ENCODE assay signal across 9 cellular contexts in genomic region chr7:152335900-152336571, GRCh38.
DNase-seq lines count a peak whose midpoint lies in the region; ATAC-seq and TF ChIP-seq lines count a peak whose summit lies in the region.
"Had no signal": no experiment of that assay in that cellular context is flagged by ENCODE, and none has a peak within 500 bp of the region (broad histone marks: within the 10 kb centered on the region; RNA-seq: fewer than 3 reads in every experiment).

No MANE protein-coding gene starts in this region.

- H3K4me2 ChIP-seq in OCI-LY7 (ENCODE audit: low read length), result peak overlapping the region; percentile 66
- H3K4me2 ChIP-seq: neural progenitor cell had no signal

- H3K27ac Mint-ChIP-seq in activated naive CD4-positive, alpha-beta T cell treated with anti-CD3 and anti-CD28 coated beads for 36 hours, result no peak overlapping the region
- H3K27ac Mint-ChIP-seq: neural progenitor cell had no signal

- H3K27me3 Mint-ChIP-seq in activated naive CD4-positive, alpha-beta T cell treated with anti-CD3 and anti-CD28 coated beads for 36 hours (ENCODE audit: low read depth), result no peaks in the 10 kb centered on the region

- H2AFZ ChIP-seq in OCI-LY7 (ENCODE audit: low read length), result no peak overlapping the region
- H2AFZ ChIP-seq: neural progenitor cell had no signal

- peaks cover 20% of the 10 kb centered on the region for H4K20me1 ChIP-seq in OCI-LY7 (ENCODE audit: insufficient read depth, low read length)

- TF ChIP-seq EP300 in transverse colon (IDR thresholded peaks at IDR 0.05; ENCODE audit: low read depth), result no peak

- WGBS in transverse colon (ENCODE audit: low coverage in 1 of 2), 2 donors, result 26 to 42% methylated on average over 2 of the region's 2 CpGs

- H3K4me1 ChIP-seq in OCI-LY7 (ENCODE audit: insufficient read depth, low read length, poor library complexity, severe bottlenecking), result peaks cover 72% of the 10 kb centered on the region
- H3K4me1 ChIP-seq in transverse colon, result peaks cover 6 to 39% (median 18%) of the 10 kb centered on the region in 4 donors
- H3K4me1 ChIP-seq: neural progenitor cell had no signal

- no peak overlapping the region for H3K27ac ChIP-seq in OCI-LY7 (ENCODE audit: low read depth, low read length, poor library complexity, severe bottlenecking)
- H3K27ac ChIP-seq in transverse colon, result peak overlapping the region in 3 of 4 donors; percentile 28 to 59 (median 51)
- H3K27ac ChIP-seq: neural progenitor cell had no signal

- no peak for TF ChIP-seq POLR2A in transverse colon (IDR thresholded peaks at IDR 0.05)

- H3K79me2 ChIP-seq in OCI-LY7 (ENCODE audit: insufficient read depth, low read depth, low read length), result peaks cover 95% of the 10 kb centered on the region

- peak overlapping the region; percentile 59 for H3K4me3 Mint-ChIP-seq in activated naive CD4-positive, alpha-beta T cell treated with anti-CD3 and anti-CD28 coated beads for 36 hours
- H3K4me3 Mint-ChIP-seq: neural progenitor cell had no signal

- BruUV-seq in OCI-LY7 (replicated peaks; lab: Mats Ljungman, UMichigan), result no TSS peak

- POLR2A ChIA-PET in OCI-LY7 (lab: Charles Lee), result interaction anchor here (1.3 to 1.5 kb wide), 2 partner anchors 22 to 97 kb away, joined by 4 to 6 read pairs; no protein-coding TSS in a partner anchor

- no peaks in the 10 kb centered on the region for H3K36me3 Mint-ChIP-seq in activated naive CD4-positive, alpha-beta T cell treated with anti-CD3 and anti-CD28 coated beads for 36 hours (ENCODE audit: low read depth)

- H3K4me1 Mint-ChIP-seq in activated naive CD4-positive, alpha-beta T cell treated with anti-CD3 and anti-CD28 coated beads for 36 hours (ENCODE audit: low read depth), result peaks cover 48% of the 10 kb centered on the region
- H3K4me1 Mint-ChIP-seq: neural progenitor cell had no signal

- no peaks in the 10 kb centered on the region for H3K9me2 ChIP-seq in OCI-LY7 (ENCODE audit: insufficient read depth, low read length)

- CTCF ChIA-PET in activated naive CD4-positive, alpha-beta T cell treated with anti-CD3 and anti-CD28 coated beads for 36 hours (lab: Charles Lee), result interaction anchor here (0.7 to 1.7 kb wide), 6 partner anchors 9 to 270 kb away, joined by 3 to 4 read pairs (median 4); no protein-coding TSS in a partner anchor
- CTCF ChIA-PET in OCI-LY7 (lab: Charles Lee; ENCODE audit: unreplicated experiment), result no interaction called here

- peaks cover 7% of the 10 kb centered on the region for H3K36me3 ChIP-seq in OCI-LY7 (ENCODE audit: insufficient read depth, low read length)
- H3K36me3 ChIP-seq in transverse colon, result no peaks in the 10 kb centered on the region
- H3K36me3 ChIP-seq: neural progenitor cell had no signal

- no peak for TF ChIP-seq CTCF in OCI-LY7 (conservative IDR thresholded peaks at IDR 0.05; ENCODE audit: low read length)
- TF ChIP-seq CTCF in transverse colon (IDR thresholded peaks at IDR 0.05), result no peak

- H3K9me3 Mint-ChIP-seq in activated naive CD4-positive, alpha-beta T cell treated with anti-CD3 and anti-CD28 coated beads for 36 hours, result no peaks in the 10 kb centered on the region
- H3K9me3 Mint-ChIP-seq: neural progenitor cell had no signal

- in situ Hi-C loops in transverse colon (cut with MboI; ENCODE audit: low pct_ligation_motif_present in 1 of 4, low pct_unique_long_range_greater_than_20kb in 1 of 4, low sequenced_read_pairs in 3 of 4), result loop anchor here in 3 of 4 donors (10.0 to 25.0 kb wide), 3 partner anchors 351 to 376 kb away; partner anchors contain the start of gene XRCC2 (in 1 of the 3)

- no peaks in the 10 kb centered on the region for H3K27me3 ChIP-seq in transverse colon
- H3K27me3 ChIP-seq: neural progenitor cell had no signal

- intact Hi-C loops in activated naive CD4-positive, alpha-beta T cell treated with anti-CD3 and anti-CD28 coated beads for 36 hours (cut with micrococcal nuclease), result loop anchor here (1.0 to 10.0 kb wide), 3 partner anchors 98 to 371 kb away; partner anchors contain the start of gene XRCC2
- intact Hi-C loops in OCI-LY7 (cut with micrococcal nuclease; ENCODE audit: unreplicated experiment), result loop anchor here (1.0 to 10.0 kb wide), 3 partner anchors 129 to 371 kb away; partner anchors contain the start of gene XRCC2
- intact Hi-C loops in transverse colon (cut with DNase I; ENCODE audit: low total_unique reads), result no loop called here

- no peak for ATAC-seq in HG03025 (IDR thresholded peaks at IDR 0.05; ENCODE audit: low FRiP score, unreplicated experiment)

- H3K9me3 ChIP-seq in OCI-LY7 (ENCODE audit: low read length) (no peaks in the 10 kb centered on the region), transverse colon (no peaks in the 10 kb centered on the region)

- DNase-seq in activated naive CD4-positive, alpha-beta T cell treated with anti-CD3 and anti-CD28 coated beads for 36 hours, result no peak
- no peak for DNase-seq in activated naive CD4-positive, alpha-beta T cell treated with Interleukin-2 at 50 U/mL for 16 hours
- no peak for DNase-seq in OCI-LY7 (ENCODE audit: low spot score)
- DNase-seq in iris pigment epithelial cell (ENCODE audit: low read depth), result peak; percentile 16
- no peak for DNase-seq in transverse colon
- no peak for DNase-seq in DMS53 treated with DMSO at 0.1 percent for 48 hours (lab: John Stamatoyannopoulos, UW; ENCODE audit: unreplicated experiment)
- no peak for DNase-seq in NCI-H774 (lab: John Stamatoyannopoulos, UW)

- H3K4me3 ChIP-seq in OCI-LY7 (ENCODE audit: low read depth, low read length, poor library complexity, severe bottlenecking) (peak overlapping the region; percentile 41), transverse colon (peak overlapping the region in 1 of 4 donors; percentile 28)
- H3K4me3 ChIP-seq: neural progenitor cell had no signal
